ENCODE assay signal across 3 cellular contexts in genomic region chr12:121595520-121595919, GRCh38.
TF ChIP-seq lines count a peak whose summit lies in the region.

No MANE protein-coding gene starts in this region.

TF ChIP-seq in SK-N-SH, 30 proteins besides CTCF, POLR2A, EP300 and RAD21:
- no peak for TF ChIP-seq POLR2AphosphoS5 (IDR thresholded peaks at IDR 0.05; ENCODE audit: low read depth, low read length)
- TF ChIP-seq FOXM1 (IDR thresholded peaks at IDR 0.05; ENCODE audit: low read depth) = no peak
- no peak for TF ChIP-seq TEAD4 (IDR thresholded peaks at IDR 0.05; ENCODE audit: borderline replicate concordance, insufficient read depth)
- TF ChIP-seq, protein P1, sequence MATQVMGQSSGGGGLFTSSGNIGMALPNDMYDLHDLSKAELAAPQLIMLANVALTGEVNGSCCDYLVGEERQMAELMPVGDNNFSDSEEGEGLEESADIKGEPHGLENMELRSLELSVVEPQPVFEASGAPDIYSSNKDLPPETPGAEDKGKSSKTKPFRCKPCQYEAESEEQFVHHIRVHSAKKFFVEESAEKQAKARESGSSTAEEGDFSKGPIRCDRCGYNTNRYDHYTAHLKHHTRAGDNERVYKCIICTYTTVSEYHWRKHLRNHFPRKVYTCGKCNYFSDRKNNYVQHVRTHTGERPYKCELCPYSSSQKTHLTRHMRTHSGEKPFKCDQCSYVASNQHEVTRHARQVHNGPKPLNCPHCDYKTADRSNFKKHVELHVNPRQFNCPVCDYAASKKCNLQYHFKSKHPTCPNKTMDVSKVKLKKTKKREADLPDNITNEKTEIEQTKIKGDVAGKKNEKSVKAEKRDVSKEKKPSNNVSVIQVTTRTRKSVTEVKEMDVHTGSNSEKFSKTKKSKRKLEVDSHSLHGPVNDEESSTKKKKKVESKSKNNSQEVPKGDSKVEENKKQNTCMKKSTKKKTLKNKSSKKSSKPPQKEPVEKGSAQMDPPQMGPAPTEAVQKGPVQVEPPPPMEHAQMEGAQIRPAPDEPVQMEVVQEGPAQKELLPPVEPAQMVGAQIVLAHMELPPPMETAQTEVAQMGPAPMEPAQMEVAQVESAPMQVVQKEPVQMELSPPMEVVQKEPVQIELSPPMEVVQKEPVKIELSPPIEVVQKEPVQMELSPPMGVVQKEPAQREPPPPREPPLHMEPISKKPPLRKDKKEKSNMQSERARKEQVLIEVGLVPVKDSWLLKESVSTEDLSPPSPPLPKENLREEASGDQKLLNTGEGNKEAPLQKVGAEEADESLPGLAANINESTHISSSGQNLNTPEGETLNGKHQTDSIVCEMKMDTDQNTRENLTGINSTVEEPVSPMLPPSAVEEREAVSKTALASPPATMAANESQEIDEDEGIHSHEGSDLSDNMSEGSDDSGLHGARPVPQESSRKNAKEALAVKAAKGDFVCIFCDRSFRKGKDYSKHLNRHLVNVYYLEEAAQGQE (IDR thresholded peaks at IDR 0.05; ENCODE audit: low read depth, low read length) = no peak
- TF ChIP-seq, protein P2, sequence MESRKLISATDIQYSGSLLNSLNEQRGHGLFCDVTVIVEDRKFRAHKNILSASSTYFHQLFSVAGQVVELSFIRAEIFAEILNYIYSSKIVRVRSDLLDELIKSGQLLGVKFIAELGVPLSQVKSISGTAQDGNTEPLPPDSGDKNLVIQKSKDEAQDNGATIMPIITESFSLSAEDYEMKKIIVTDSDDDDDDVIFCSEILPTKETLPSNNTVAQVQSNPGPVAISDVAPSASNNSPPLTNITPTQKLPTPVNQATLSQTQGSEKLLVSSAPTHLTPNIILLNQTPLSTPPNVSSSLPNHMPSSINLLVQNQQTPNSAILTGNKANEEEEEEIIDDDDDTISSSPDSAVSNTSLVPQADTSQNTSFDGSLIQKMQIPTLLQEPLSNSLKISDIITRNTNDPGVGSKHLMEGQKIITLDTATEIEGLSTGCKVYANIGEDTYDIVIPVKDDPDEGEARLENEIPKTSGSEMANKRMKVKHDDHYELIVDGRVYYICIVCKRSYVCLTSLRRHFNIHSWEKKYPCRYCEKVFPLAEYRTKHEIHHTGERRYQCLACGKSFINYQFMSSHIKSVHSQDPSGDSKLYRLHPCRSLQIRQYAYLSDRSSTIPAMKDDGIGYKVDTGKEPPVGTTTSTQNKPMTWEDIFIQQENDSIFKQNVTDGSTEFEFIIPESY (IDR thresholded peaks at IDR 0.05; ENCODE audit: borderline replicate concordance, low read depth) = no peak
- TF ChIP-seq RFX5 (IDR thresholded peaks at IDR 0.05; ENCODE audit: low read length) = no peak
- TF ChIP-seq FOXJ3 (CRISPR knock-in tag; IDR thresholded peaks at IDR 0.05) = no peak
- TF ChIP-seq EZH2phosphoT487 (IDR thresholded peaks at IDR 0.05; ENCODE audit: borderline replicate concordance, low read depth) = no peak
- no peak for TF ChIP-seq MXI1 (IDR thresholded peaks at IDR 0.05; ENCODE audit: low read depth, low read length)
- no peak for TF ChIP-seq RXRA (IDR thresholded peaks at IDR 0.05; ENCODE audit: borderline replicate concordance, low read depth)
- no peak for TF ChIP-seq ELF1 (IDR thresholded peaks at IDR 0.05)
- TF ChIP-seq TCF12 (IDR thresholded peaks at IDR 0.05) = no peak
- no peak for TF ChIP-seq SMC3 (IDR thresholded peaks at IDR 0.05; ENCODE audit: low read depth, low read length)

TF ChIP-seq in SK-N-SH treated with all-trans-retinoic acid at 6 μM for 48 hours, 23 proteins besides CTCF, POLR2A, EP300 and RAD21:
- TF ChIP-seq ZFP3 (CRISPR knock-in tag; IDR thresholded peaks at IDR 0.05) = no peak
- no peak for TF ChIP-seq ISL1 (CRISPR knock-in tag; IDR thresholded peaks at IDR 0.05)
- TF ChIP-seq ARNTL (CRISPR knock-in tag; IDR thresholded peaks at IDR 0.05; ENCODE audit: borderline replicate concordance, low read depth) = no peak
- no peak for TF ChIP-seq BACH2 (CRISPR knock-in tag; IDR thresholded peaks at IDR 0.05; ENCODE audit: borderline replicate concordance)
- TF ChIP-seq CSRNP3 (CRISPR knock-in tag; IDR thresholded peaks at IDR 0.05) = no peak
- no peak for TF ChIP-seq TCF4 (CRISPR knock-in tag; IDR thresholded peaks at IDR 0.05; ENCODE audit: borderline replicate concordance)
- TF ChIP-seq GLIS3 (CRISPR knock-in tag; IDR thresholded peaks at IDR 0.05) = no peak
- no peak for TF ChIP-seq SNAI2 (CRISPR knock-in tag; IDR thresholded peaks at IDR 0.05)
- TF ChIP-seq, protein P3, sequence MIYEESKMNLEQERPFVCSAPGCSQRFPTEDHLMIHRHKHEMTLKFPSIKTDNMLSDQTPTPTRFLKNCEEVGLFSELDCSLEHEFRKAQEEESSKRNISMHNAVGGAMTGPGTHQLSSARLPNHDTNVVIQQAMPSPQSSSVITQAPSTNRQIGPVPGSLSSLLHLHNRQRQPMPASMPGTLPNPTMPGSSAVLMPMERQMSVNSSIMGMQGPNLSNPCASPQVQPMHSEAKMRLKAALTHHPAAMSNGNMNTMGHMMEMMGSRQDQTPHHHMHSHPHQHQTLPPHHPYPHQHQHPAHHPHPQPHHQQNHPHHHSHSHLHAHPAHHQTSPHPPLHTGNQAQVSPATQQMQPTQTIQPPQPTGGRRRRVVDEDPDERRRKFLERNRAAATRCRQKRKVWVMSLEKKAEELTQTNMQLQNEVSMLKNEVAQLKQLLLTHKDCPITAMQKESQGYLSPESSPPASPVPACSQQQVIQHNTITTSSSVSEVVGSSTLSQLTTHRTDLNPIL (CRISPR knock-in tag; IDR thresholded peaks at IDR 0.05; ENCODE audit: low read depth) = no peak
- TF ChIP-seq, protein P4, sequence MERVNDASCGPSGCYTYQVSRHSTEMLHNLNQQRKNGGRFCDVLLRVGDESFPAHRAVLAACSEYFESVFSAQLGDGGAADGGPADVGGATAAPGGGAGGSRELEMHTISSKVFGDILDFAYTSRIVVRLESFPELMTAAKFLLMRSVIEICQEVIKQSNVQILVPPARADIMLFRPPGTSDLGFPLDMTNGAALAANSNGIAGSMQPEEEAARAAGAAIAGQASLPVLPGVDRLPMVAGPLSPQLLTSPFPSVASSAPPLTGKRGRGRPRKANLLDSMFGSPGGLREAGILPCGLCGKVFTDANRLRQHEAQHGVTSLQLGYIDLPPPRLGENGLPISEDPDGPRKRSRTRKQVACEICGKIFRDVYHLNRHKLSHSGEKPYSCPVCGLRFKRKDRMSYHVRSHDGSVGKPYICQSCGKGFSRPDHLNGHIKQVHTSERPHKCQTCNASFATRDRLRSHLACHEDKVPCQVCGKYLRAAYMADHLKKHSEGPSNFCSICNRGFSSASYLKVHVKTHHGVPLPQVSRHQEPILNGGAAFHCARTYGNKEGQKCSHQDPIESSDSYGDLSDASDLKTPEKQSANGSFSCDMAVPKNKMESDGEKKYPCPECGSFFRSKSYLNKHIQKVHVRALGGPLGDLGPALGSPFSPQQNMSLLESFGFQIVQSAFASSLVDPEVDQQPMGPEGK (CRISPR knock-in tag; IDR thresholded peaks at IDR 0.05; ENCODE audit: borderline replicate concordance) = no peak
- TF ChIP-seq PPARA (CRISPR knock-in tag; IDR thresholded peaks at IDR 0.05; ENCODE audit: borderline replicate concordance) = no peak
TF ChIP-seq in SK-N-SH treated with all-trans-retinoic acid at 6 μM for 48 hours: peak in this region for 0.

TF ChIP-seq in WTC11, 78 proteins besides CTCF, POLR2A, EP300 and RAD21:
- no peak for TF ChIP-seq ZNF263 (CRISPR knock-in tag; IDR thresholded peaks at IDR 0.05; ENCODE audit: low read depth)
- TF ChIP-seq, protein P5, sequence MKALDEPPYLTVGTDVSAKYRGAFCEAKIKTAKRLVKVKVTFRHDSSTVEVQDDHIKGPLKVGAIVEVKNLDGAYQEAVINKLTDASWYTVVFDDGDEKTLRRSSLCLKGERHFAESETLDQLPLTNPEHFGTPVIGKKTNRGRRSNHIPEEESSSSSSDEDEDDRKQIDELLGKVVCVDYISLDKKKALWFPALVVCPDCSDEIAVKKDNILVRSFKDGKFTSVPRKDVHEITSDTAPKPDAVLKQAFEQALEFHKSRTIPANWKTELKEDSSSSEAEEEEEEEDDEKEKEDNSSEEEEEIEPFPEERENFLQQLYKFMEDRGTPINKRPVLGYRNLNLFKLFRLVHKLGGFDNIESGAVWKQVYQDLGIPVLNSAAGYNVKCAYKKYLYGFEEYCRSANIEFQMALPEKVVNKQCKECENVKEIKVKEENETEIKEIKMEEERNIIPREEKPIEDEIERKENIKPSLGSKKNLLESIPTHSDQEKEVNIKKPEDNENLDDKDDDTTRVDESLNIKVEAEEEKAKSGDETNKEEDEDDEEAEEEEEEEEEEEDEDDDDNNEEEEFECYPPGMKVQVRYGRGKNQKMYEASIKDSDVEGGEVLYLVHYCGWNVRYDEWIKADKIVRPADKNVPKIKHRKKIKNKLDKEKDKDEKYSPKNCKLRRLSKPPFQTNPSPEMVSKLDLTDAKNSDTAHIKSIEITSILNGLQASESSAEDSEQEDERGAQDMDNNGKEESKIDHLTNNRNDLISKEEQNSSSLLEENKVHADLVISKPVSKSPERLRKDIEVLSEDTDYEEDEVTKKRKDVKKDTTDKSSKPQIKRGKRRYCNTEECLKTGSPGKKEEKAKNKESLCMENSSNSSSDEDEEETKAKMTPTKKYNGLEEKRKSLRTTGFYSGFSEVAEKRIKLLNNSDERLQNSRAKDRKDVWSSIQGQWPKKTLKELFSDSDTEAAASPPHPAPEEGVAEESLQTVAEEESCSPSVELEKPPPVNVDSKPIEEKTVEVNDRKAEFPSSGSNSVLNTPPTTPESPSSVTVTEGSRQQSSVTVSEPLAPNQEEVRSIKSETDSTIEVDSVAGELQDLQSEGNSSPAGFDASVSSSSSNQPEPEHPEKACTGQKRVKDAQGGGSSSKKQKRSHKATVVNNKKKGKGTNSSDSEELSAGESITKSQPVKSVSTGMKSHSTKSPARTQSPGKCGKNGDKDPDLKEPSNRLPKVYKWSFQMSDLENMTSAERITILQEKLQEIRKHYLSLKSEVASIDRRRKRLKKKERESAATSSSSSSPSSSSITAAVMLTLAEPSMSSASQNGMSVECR (CRISPR knock-in tag; IDR thresholded peaks at IDR 0.05; ENCODE audit: borderline replicate concordance) = no peak
- TF ChIP-seq NFYB (CRISPR knock-in tag; conservative IDR thresholded peaks at IDR 0.05; ENCODE audit: low read depth) = no peak
- TF ChIP-seq FOXK1 (CRISPR knock-in tag; IDR thresholded peaks at IDR 0.05) = no peak
- TF ChIP-seq MAX (CRISPR knock-in tag; IDR thresholded peaks at IDR 0.05) = no peak
- no peak for TF ChIP-seq OVOL2 (CRISPR knock-in tag; IDR thresholded peaks at IDR 0.05; ENCODE audit: borderline replicate concordance)
- TF ChIP-seq CREB1 (CRISPR knock-in tag; IDR thresholded peaks at IDR 0.05) = no peak
- TF ChIP-seq PRRX2 (CRISPR knock-in tag; IDR thresholded peaks at IDR 0.05) = no peak
- TF ChIP-seq CREM (CRISPR knock-in tag; IDR thresholded peaks at IDR 0.05) = no peak
